In genomic region chr22:30882974-30883533, GRCh38 we compare ENCODE assay signal across 12 cellular contexts.
"Had no signal": no experiment of that assay in that cellular context is flagged by ENCODE, and none has a peak within 500 bp of the region (broad histone marks: within the 10 kb centered on the region; RNA-seq: fewer than 3 reads in every experiment).

No MANE protein-coding gene starts in this region.

- H3K4me3 ChIP-seq: body of pancreas, neural progenitor cell, transverse colon had no signal

- H3K4me3 Mint-ChIP-seq: activated CD8-positive, alpha-beta memory T cell treated with anti-CD3 and anti-CD28 coated beads, Interleukin-2, amount 10 ng/mL, durations not matched to agents 7 days and 5 days; activated naive CD4-positive, alpha-beta T cell treated with anti-CD3 and anti-CD28 coated beads, Interleukin-2, amount 50 U/mL, for 24 hours; activated T-cell treated with anti-CD3 and anti-CD28 coated beads, Interleukin-2, amount 50 U/mL, for 24 hours; neural progenitor cell; stimulated activated memory B cell treated with anti-CD40 and anti-IgM and Interleukin-4, amounts not matched to agents 10 μg/mL and 1 μg/mL and 100 μg/mL, for 72 hours; T-helper 1 cell treated with Interleukin-12 subunit alpha and Interleukin-12 subunit beta and Interleukin-4 antibody, amounts not matched to agents 30 μg/mL and 1 μg/mL, for 36 hours had no signal

- H3K27me3 Mint-ChIP-seq: activated CD8-positive, alpha-beta memory T cell treated with anti-CD3 and anti-CD28 coated beads, Interleukin-2, amount 10 ng/mL, durations not matched to agents 7 days and 5 days; activated naive CD4-positive, alpha-beta T cell treated with anti-CD3 and anti-CD28 coated beads, Interleukin-2, amount 50 U/mL, for 24 hours; activated T-cell treated with anti-CD3 and anti-CD28 coated beads, Interleukin-2, amount 50 U/mL, for 24 hours had no signal

- H3K27ac ChIP-seq: body of pancreas, neural progenitor cell, transverse colon had no signal

- H3K4me1 ChIP-seq: transverse colon had no signal

- H3K4me2 ChIP-seq: neural progenitor cell had no signal

- H3K9ac ChIP-seq: neural progenitor cell had no signal

- H3K27ac Mint-ChIP-seq: activated naive CD4-positive, alpha-beta T cell treated with anti-CD3 and anti-CD28 coated beads, Interleukin-2, amount 50 U/mL, for 24 hours; activated T-cell treated with anti-CD3 and anti-CD28 coated beads, Interleukin-2, amount 50 U/mL, for 24 hours; stimulated activated memory B cell treated with anti-CD40 and anti-IgM and Interleukin-4, amounts not matched to agents 10 μg/mL and 1 μg/mL and 100 μg/mL, for 72 hours; T-helper 1 cell treated with Interleukin-12 subunit alpha and Interleukin-12 subunit beta and Interleukin-4 antibody, amounts not matched to agents 30 μg/mL and 1 μg/mL, for 36 hours had no signal

- H3K4me1 Mint-ChIP-seq: activated CD8-positive, alpha-beta memory T cell treated with anti-CD3 and anti-CD28 coated beads, Interleukin-2, amount 10 ng/mL, durations not matched to agents 7 days and 5 days; activated naive CD4-positive, alpha-beta T cell treated with anti-CD3 and anti-CD28 coated beads, Interleukin-2, amount 50 U/mL, for 24 hours had no signal

- H3K9me3 Mint-ChIP-seq: activated naive CD4-positive, alpha-beta T cell treated with anti-CD3 and anti-CD28 coated beads, Interleukin-2, amount 50 U/mL, for 24 hours; activated T-cell treated with anti-CD3 and anti-CD28 coated beads, Interleukin-2, amount 50 U/mL, for 24 hours; neural progenitor cell; stimulated activated memory B cell treated with anti-CD40 and anti-IgM and Interleukin-4, amounts not matched to agents 10 μg/mL and 1 μg/mL and 100 μg/mL, for 72 hours; T-helper 1 cell treated with Interleukin-12 subunit alpha and Interleukin-12 subunit beta and Interleukin-4 antibody, amounts not matched to agents 30 μg/mL and 1 μg/mL, for 36 hours had no signal

- H3K9me3 ChIP-seq: body of pancreas, transverse colon had no signal

- H3K36me3 ChIP-seq: neural progenitor cell, transverse colon had no signal

- DNase-seq: activated CD4-positive, alpha-beta T cell treated with anti-CD3 and anti-CD28 coated beads, Interleukin-2, amount 50 U/mL, for 4 hours; activated CD8-positive, alpha-beta memory T cell treated with anti-CD3 and anti-CD28 coated beads, Interleukin-2, amount 10 ng/mL, durations not matched to agents 7 days and 5 days; activated effector memory CD4-positive, alpha-beta T cell treated with Interleukin-2 at 50 U/mL for 16 hours; activated T-cell treated with anti-CD3 and anti-CD28 coated beads, Interleukin-2, amount 50 U/mL, for 24 hours; cerebellar nuclear complex; dermis blood vessel endothelial cell; transverse colon had no signal

- H3K27me3 ChIP-seq: body of pancreas, neural progenitor cell, transverse colon had no signal

- H3K36me3 Mint-ChIP-seq: activated CD8-positive, alpha-beta memory T cell treated with anti-CD3 and anti-CD28 coated beads, Interleukin-2, amount 10 ng/mL, durations not matched to agents 7 days and 5 days; neural progenitor cell; stimulated activated memory B cell treated with anti-CD40 and anti-IgM and Interleukin-4, amounts not matched to agents 10 μg/mL and 1 μg/mL and 100 μg/mL, for 72 hours had no signal
